Comparison of ENCODE assay signal across 16 cellular contexts in the genomic region with DNA sequence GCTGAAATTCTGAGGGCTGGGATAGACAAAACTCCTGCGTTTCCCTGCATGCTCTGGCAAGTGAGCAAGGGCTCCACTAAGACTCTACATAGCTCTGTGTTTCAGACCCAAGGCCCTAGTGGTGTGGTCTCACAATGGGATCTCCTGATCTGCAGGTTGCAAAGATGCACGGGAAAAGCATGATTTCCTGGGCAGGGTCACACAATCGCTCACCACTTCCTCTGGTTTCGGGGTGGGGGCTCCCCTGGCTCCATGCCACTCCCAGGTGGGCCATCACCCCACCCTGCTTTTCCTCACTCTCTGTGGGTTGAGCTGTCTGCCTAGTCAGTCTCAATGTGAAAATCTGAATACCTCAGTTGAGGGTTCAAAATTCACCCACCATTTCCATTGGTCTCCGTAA.
"Had no signal": no experiment of that assay in that cellular context is flagged by ENCODE, and none has a peak within 500 bp of the region (broad histone marks: within the 10 kb centered on the region; RNA-seq: fewer than 3 reads in every experiment).

No MANE protein-coding gene starts in this region.

- H3K27me3 ChIP-seq: cardiac muscle cell, gastroesophageal sphincter, stomach, testis had no signal

- H3K4me1 ChIP-seq: adrenal gland, gastroesophageal sphincter, heart right ventricle, stomach, testis had no signal

- ATAC-seq: gastroesophageal sphincter, heart right ventricle, left colon had no signal

- H3K36me3 ChIP-seq: adrenal gland, cardiac muscle cell, gastroesophageal sphincter, heart right ventricle, stomach had no signal

- H3K4me3 ChIP-seq: adrenal gland, cardiac muscle cell, dorsolateral prefrontal cortex, gastroesophageal sphincter, heart right ventricle, lung, stomach, testis had no signal

- H3K9me3 ChIP-seq: gastroesophageal sphincter, testis had no signal

- DNase-seq: activated CD8-positive, alpha-beta memory T cell treated with anti-CD3 and anti-CD28 coated beads for 24 hours; activated T-cell treated with anti-CD3 and anti-CD28 coated beads for 4 hours; adrenal gland; dorsolateral prefrontal cortex; erythroblast; heart right ventricle; left colon; midbrain; stimulated activated CD4-positive, alpha-beta T cell treated with anti-CD3 and anti-CD28 coated beads, Interleukin-1b, Interleukin-23, amount 100 ng/mL, for 48 hours; stomach; SW 1271; T-helper 9 cell; testis had no signal

- H3K27ac ChIP-seq: adrenal gland, cardiac muscle cell, dorsolateral prefrontal cortex, gastroesophageal sphincter, heart right ventricle, stomach, testis had no signal
